1 cellular context compared by ENCODE assay signal in the genomic region with DNA sequence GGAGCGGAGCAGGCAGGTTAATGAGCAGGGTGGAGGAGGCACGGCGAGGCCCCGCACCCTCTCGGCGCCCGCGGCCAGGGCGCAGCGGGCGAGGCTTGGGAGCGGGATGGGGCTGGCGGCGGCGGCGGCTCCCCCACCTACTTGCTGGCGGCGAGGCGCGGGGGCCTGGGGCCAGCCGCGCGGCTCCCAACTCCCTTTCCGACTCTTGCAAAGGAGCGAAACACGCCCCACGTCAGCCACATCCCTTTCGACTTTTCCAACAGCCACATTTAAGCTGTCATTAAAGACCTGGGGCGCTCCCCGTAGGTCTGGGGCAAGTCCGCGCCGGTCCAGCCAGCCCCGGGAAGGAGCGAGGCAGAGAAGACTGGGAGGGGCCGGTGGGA.
TF ChIP-seq lines count a peak whose summit lies in the region.

No MANE protein-coding gene starts in this region.

TF ChIP-seq in HepG2, 621 proteins besides CTCF, POLR2A, EP300 and RAD21 (continued from another document):
- no peak for TF ChIP-seq ZNF879 (CRISPR knock-in tag; IDR thresholded peaks at IDR 0.05)
- TF ChIP-seq, protein P1, sequence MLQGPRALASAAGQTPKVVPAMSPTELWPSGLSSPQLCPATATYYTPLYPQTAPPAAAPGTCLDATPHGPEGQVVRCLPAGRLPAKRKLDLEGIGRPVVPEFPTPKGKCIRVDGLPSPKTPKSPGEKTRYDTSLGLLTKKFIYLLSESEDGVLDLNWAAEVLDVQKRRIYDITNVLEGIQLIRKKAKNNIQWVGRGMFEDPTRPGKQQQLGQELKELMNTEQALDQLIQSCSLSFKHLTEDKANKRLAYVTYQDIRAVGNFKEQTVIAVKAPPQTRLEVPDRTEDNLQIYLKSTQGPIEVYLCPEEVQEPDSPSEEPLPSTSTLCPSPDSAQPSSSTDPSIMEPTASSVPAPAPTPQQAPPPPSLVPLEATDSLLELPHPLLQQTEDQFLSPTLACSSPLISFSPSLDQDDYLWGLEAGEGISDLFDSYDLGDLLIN (CRISPR knock-in tag; IDR thresholded peaks at IDR 0.05; ENCODE audit: borderline replicate concordance): no peak
- TF ChIP-seq, protein P2, sequence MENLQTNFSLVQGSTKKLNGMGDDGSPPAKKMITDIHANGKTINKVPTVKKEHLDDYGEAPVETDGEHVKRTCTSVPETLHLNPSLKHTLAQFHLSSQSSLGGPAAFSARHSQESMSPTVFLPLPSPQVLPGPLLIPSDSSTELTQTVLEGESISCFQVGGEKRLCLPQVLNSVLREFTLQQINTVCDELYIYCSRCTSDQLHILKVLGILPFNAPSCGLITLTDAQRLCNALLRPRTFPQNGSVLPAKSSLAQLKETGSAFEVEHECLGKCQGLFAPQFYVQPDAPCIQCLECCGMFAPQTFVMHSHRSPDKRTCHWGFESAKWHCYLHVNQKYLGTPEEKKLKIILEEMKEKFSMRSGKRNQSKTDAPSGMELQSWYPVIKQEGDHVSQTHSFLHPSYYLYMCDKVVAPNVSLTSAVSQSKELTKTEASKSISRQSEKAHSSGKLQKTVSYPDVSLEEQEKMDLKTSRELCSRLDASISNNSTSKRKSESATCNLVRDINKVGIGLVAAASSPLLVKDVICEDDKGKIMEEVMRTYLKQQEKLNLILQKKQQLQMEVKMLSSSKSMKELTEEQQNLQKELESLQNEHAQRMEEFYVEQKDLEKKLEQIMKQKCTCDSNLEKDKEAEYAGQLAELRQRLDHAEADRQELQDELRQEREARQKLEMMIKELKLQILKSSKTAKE (CRISPR knock-in tag; IDR thresholded peaks at IDR 0.05; ENCODE audit: borderline replicate concordance): no peak
